ENCODE assay signal across 17 cellular contexts in the genomic region with DNA sequence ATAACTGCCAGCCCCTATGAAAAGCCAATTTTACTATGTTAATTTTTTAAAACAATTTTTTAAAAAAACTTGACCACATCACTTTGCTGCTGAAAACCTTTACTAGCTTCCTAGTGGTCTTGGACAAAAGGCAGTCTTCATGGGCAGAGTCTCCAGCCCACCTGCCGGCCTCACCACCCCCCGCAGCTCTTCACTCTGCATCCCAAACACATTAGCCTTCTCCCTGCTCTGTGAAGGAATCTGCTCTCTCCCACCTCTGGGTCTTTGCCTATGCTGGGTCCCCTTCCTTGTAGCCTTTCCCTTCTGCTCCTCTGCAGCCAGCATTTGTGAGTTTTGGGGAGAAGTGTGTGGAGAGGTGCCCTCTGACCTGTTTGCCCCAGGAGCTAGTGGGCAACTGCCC.
"Had no signal": no experiment of that assay in that cellular context is flagged by ENCODE, and none has a peak within 500 bp of the region (broad histone marks: within the 10 kb centered on the region; RNA-seq: fewer than 3 reads in every experiment).

No MANE protein-coding gene starts in this region.

- H3K4me1 ChIP-seq: body of pancreas, lower lobe of right lung, tibial artery had no signal

- ATAC-seq: activated naive CD4-positive, alpha-beta T cell treated with anti-CD3 and anti-CD28 coated beads, Interleukin-2, amount 50 U/mL, for 72 hours; body of pancreas; lower lobe of right lung; naive thymus-derived CD4-positive, alpha-beta T cell; right cardiac atrium; stimulated activated effector memory CD8-positive, alpha-beta T cell treated with anti-CD3 and anti-CD28 coated beads, Interleukin-12 subunit alpha, Interleukin-12 subunit beta, amount 100 ng/mL, for 72 hours had no signal

- H3K4me2 ChIP-seq: smooth muscle cell had no signal

- DNase-seq: activated CD4-positive, alpha-beta T cell treated with anti-CD3 and anti-CD28 coated beads for 48 hours; amniotic stem cell; central memory CD4-positive, alpha-beta T cell; hippocampal formation; lower lobe of right lung; midbrain; naive thymus-derived CD4-positive, alpha-beta T cell; right cardiac atrium; T-helper 9 cell had no signal

- H3K4me3 ChIP-seq: body of pancreas, lower lobe of right lung, smooth muscle cell, tibial artery had no signal

- H3K9me3 Mint-ChIP-seq: activated naive CD4-positive, alpha-beta T cell treated with anti-CD3 and anti-CD28 coated beads, Interleukin-2, amount 50 U/mL, for 72 hours; dendritic cell treated with granulocyte-macrophage colony-stimulating factor and Interleukin-4, amounts not matched to agents 40 ng/mL and 50 ng/mL, for 4 days; stimulated activated effector memory CD8-positive, alpha-beta T cell treated with anti-CD3 and anti-CD28 coated beads, Interleukin-12 subunit alpha, Interleukin-12 subunit beta, amount 100 ng/mL, for 72 hours had no signal

- H3K27ac Mint-ChIP-seq: activated naive CD4-positive, alpha-beta T cell treated with anti-CD3 and anti-CD28 coated beads, Interleukin-2, amount 50 U/mL, for 72 hours; dendritic cell treated with granulocyte-macrophage colony-stimulating factor and Interleukin-4, amounts not matched to agents 40 ng/mL and 50 ng/mL, for 4 days; naive thymus-derived CD4-positive, alpha-beta T cell; progenitor cell of endocrine pancreas; stimulated activated effector memory CD8-positive, alpha-beta T cell treated with anti-CD3 and anti-CD28 coated beads, Interleukin-12 subunit alpha, Interleukin-12 subunit beta, amount 100 ng/mL, for 72 hours had no signal

- H3K4me3 Mint-ChIP-seq: dendritic cell treated with granulocyte-macrophage colony-stimulating factor and Interleukin-4, amounts not matched to agents 40 ng/mL and 50 ng/mL, for 4 days; naive thymus-derived CD4-positive, alpha-beta T cell; stimulated activated effector memory CD8-positive, alpha-beta T cell treated with anti-CD3 and anti-CD28 coated beads, Interleukin-12 subunit alpha, Interleukin-12 subunit beta, amount 100 ng/mL, for 72 hours had no signal

- H3K36me3 ChIP-seq: lower lobe of right lung, neutrophil, tibial artery had no signal

- H3K36me3 Mint-ChIP-seq: activated naive CD4-positive, alpha-beta T cell treated with anti-CD3 and anti-CD28 coated beads, Interleukin-2, amount 50 U/mL, for 72 hours; stimulated activated effector memory CD8-positive, alpha-beta T cell treated with anti-CD3 and anti-CD28 coated beads, Interleukin-12 subunit alpha, Interleukin-12 subunit beta, amount 100 ng/mL, for 72 hours had no signal

- H3K27ac ChIP-seq: body of pancreas, lower lobe of right lung, neutrophil, tibial artery had no signal

- H3K27me3 ChIP-seq: body of pancreas had no signal

- H3K9me3 ChIP-seq: body of pancreas, neutrophil had no signal
